25 cellular contexts compared by ENCODE assay signal in genomic region chr7:107075863-107076574, GRCh38.
"Had no signal": no experiment of that assay in that cellular context is flagged by ENCODE, and none has a peak within 500 bp of the region (broad histone marks: within the 10 kb centered on the region; RNA-seq: fewer than 3 reads in every experiment).

No MANE protein-coding gene starts in this region.

- H3K27me3 ChIP-seq: brain microvascular endothelial cell, colonic mucosa, esophagus muscularis mucosa, gastroesophageal sphincter, heart right ventricle, tibial artery, uterus had no signal

- H3K4me3 ChIP-seq: colonic mucosa, esophagus muscularis mucosa, gastroesophageal sphincter, mucosa of descending colon, tibial artery, uterus had no signal

- H3K4me1 ChIP-seq: colonic mucosa, tibial artery, uterus had no signal

- H3K9me3 ChIP-seq: colonic mucosa, esophagus muscularis mucosa, gastroesophageal sphincter, heart right ventricle, mucosa of descending colon, tibial artery, uterus had no signal

- H3K36me3 ChIP-seq: brain microvascular endothelial cell, colonic mucosa, esophagus muscularis mucosa, gastroesophageal sphincter, heart right ventricle, tibial artery, uterus had no signal

- ATAC-seq: activated CD8-positive, alpha-beta T cell treated with anti-CD3 and anti-CD28 coated beads, Interleukin-2, amount 10 ng/mL, durations not matched to agents 7 days and 5 days; activated naive CD8-positive, alpha-beta T cell treated with anti-CD3 and anti-CD28 coated beads, Interleukin-2, amount 50 U/mL, for 24 hours; activated T-cell treated with anti-CD3 and anti-CD28 coated beads, Interleukin-2, amount 50 U/mL, for 4 hours; gastroesophageal sphincter; mucosa of descending colon had no signal

- H3K27ac ChIP-seq: brain microvascular endothelial cell, colonic mucosa, esophagus muscularis mucosa, gastroesophageal sphincter, tibial artery, uterus had no signal

- DNase-seq: activated CD4-positive, alpha-beta T cell treated with anti-CD3 and anti-CD28 coated beads, Interleukin-2, amount 10 ng/mL, durations not matched to agents 7 days and 5 days; activated CD8-positive, alpha-beta memory T cell treated with anti-CD3 and anti-CD28 coated beads, Interleukin-2, amount 50 U/mL, for 4 hours; activated CD8-positive, alpha-beta T cell treated with anti-CD3 and anti-CD28 coated beads, Interleukin-2, amount 10 ng/mL, durations not matched to agents 7 days and 5 days; activated naive CD4-positive, alpha-beta T cell treated with anti-CD3 and anti-CD28 coated beads for 36 hours; activated naive CD8-positive, alpha-beta T cell treated with anti-CD3 and anti-CD28 coated beads, Interleukin-2, amount 50 U/mL, for 24 hours; activated T-cell treated with anti-CD3 and anti-CD28 coated beads, Interleukin-2, amount 50 U/mL, for 4 hours; aorta; brain microvascular endothelial cell; central memory CD4-positive, alpha-beta T cell; colonic mucosa; heart right ventricle; immature natural killer cell; kidney glomerular epithelial cell; mucosa of descending colon; naive B cell; retina; stimulated activated CD4-positive, alpha-beta T cell treated with anti-CD3 and anti-CD28 coated beads, Interleukin-12 subunit alpha, Interleukin-12 subunit beta, amount 100 ng/mL, for 4 hours; stimulated activated CD4-positive, alpha-beta T cell treated with anti-CD3 and anti-CD28 coated beads, Interleukin-1b, Interleukin-23, amount 100 ng/mL, for 48 hours; stimulated activated CD8-positive, alpha-beta memory T cell treated with anti-CD3 and anti-CD28 coated beads, Interleukin-4, amount 100 ng/mL, for 48 hours; stimulated activated naive CD4-positive, alpha-beta T cell treated with Interleukin-2 at 50 U/mL for 16 hours; substantia nigra; tibial artery; uterus had no signal
